15 cellular contexts compared by ENCODE assay signal in genomic region chr12:1994429-1995143, GRCh38. TPM values are rescaled to one million over a fixed set of nuclear protein-coding genes. Genes with fewer than 3 reads are reported as not detected.
DNase-seq lines count a peak whose midpoint lies in the region; ATAC-seq and TF ChIP-seq lines count a peak whose summit lies in the region.
"Had no signal": no experiment of that assay in that cellular context is flagged by ENCODE, and none has a peak within 500 bp of the region (broad histone marks: within the 10 kb centered on the region; RNA-seq: fewer than 3 reads in every experiment).

No MANE protein-coding gene starts in this region.

- no peak overlapping the region for H3K4me3 Mint-ChIP-seq in CD4-positive, alpha-beta T cell
- H3K4me3 Mint-ChIP-seq in effector memory CD8-positive, alpha-beta T cell: peak overlapping the region; percentile 31 to 56
- H3K4me3 Mint-ChIP-seq: stimulated activated memory B cell treated with anti-CD40 and anti-IgM and Interleukin-4, amounts not matched to agents 10 μg/mL and 1 μg/mL and 100 μg/mL, for 72 hours had no signal

- no peak overlapping the region for H2AFZ ChIP-seq in Loucy (ENCODE audit: low read length)
- no peak overlapping the region for H2AFZ ChIP-seq in neural cell (ENCODE audit: low read depth, low read length)

- H3K9me2 ChIP-seq in Loucy (replicated peaks; ENCODE audit: low read depth, low read length) (no peaks in the 10 kb centered on the region), neural cell (ENCODE audit: insufficient read depth, low read length) (no peaks in the 10 kb centered on the region)

- H3K4me3 ChIP-seq in Loucy (ENCODE audit: low read length, poor library complexity, severe bottlenecking) (no peak overlapping the region), neural cell (ENCODE audit: low read length) (no peak overlapping the region)
- H3K4me3 ChIP-seq: body of pancreas had no signal

- no peaks in the 10 kb centered on the region for H3K4me1 ChIP-seq in Loucy (ENCODE audit: insufficient read depth, low read length, poor library complexity, severe bottlenecking)
- H3K4me1 ChIP-seq: BE2C, body of pancreas had no signal

- no peak overlapping the region for H3K27ac ChIP-seq in CD4-positive, alpha-beta T cell (ENCODE audit: low read depth, low read length)
- no peak overlapping the region for H3K27ac ChIP-seq in neural cell (ENCODE audit: low read length)
- H3K27ac ChIP-seq: body of pancreas had no signal

- H3K9me3 ChIP-seq in CD4-positive, alpha-beta T cell (ENCODE audit: control insufficient read depth, low read length): no peaks in the 10 kb centered on the region
- H3K9me3 ChIP-seq in Loucy (ENCODE audit: insufficient read depth, low read depth, low read length): no peaks in the 10 kb centered on the region
- H3K9me3 ChIP-seq in neural cell (ENCODE audit: low read length): no peaks in the 10 kb centered on the region
- H3K9me3 ChIP-seq: BE2C, body of pancreas had no signal

- POLR2A ChIA-PET in CD4-positive, alpha-beta T cell (lab: Charles Lee): interaction anchor here (0.6 to 1.4 kb wide), 4 partner anchors 10 to 304 kb away, joined by 3 to 7 read pairs (median 4); partner anchors contain the start of gene DCP1B

- no peaks in the 10 kb centered on the region for H3K27me3 Mint-ChIP-seq in CD4-positive, alpha-beta T cell
- H3K27me3 Mint-ChIP-seq in effector memory CD8-positive, alpha-beta T cell: no peaks in the 10 kb centered on the region
- H3K27me3 Mint-ChIP-seq: stimulated activated memory B cell treated with anti-CD40 and anti-IgM and Interleukin-4, amounts not matched to agents 10 μg/mL and 1 μg/mL and 100 μg/mL, for 72 hours had no signal

- H3K79me2 ChIP-seq in Loucy (ENCODE audit: insufficient read depth, low read length) (no peaks in the 10 kb centered on the region), neural cell (replicated peaks; ENCODE audit: insufficient read depth, low read length) (peaks cover under 1% of the 10 kb centered on the region)

- H3K4me1 Mint-ChIP-seq in CD4-positive, alpha-beta T cell (ENCODE audit: low read depth): peaks cover 53% of the 10 kb centered on the region
- H3K4me1 Mint-ChIP-seq in effector memory CD8-positive, alpha-beta T cell (ENCODE audit: low read depth in 2 of 2): peaks cover 15 to 41% of the 10 kb centered on the region in 2 donors

- H3K36me3 Mint-ChIP-seq in CD4-positive, alpha-beta T cell (ENCODE audit: low read depth): peaks cover 82% of the 10 kb centered on the region
- H3K36me3 Mint-ChIP-seq in effector memory CD8-positive, alpha-beta T cell (ENCODE audit: insufficient read depth): peaks cover 31% of the 10 kb centered on the region

- H3F3A ChIP-seq in Loucy (ENCODE audit: low read depth): no peaks in the 10 kb centered on the region
- no peaks in the 10 kb centered on the region for H3F3A ChIP-seq in neural cell (ENCODE audit: insufficient read depth, low read length, poor library complexity, severe bottlenecking)

- no peak for DNase-seq in CD4-positive, alpha-beta T cell
- no peak for DNase-seq in effector memory CD8-positive, alpha-beta T cell
- DNase-seq in stimulated activated CD8-positive, alpha-beta memory T cell treated with anti-CD3 and anti-CD28 coated beads, Interleukin-4, amount 100 ng/mL, for 48 hours: no peak
- DNase-seq in NCI-H146 treated with DMSO at 0.1 percent for 48 hours (lab: John Stamatoyannopoulos, UW; ENCODE audit: unreplicated experiment) (no peak), glomerular visceral epithelial cell (ENCODE audit: extremely low spot score) (no peak)
- DNase-seq: activated effector memory CD4-positive, alpha-beta T cell treated with Interleukin-2 at 50 U/mL for 16 hours; BE2C; body of pancreas; head of caudate nucleus; left ventricle myocardium superior; stimulated activated CD4-positive, alpha-beta T cell treated with anti-CD3 and anti-CD28 coated beads, Interleukin-2, amount 100 ng/mL, for 24 hours had no signal

- intact Hi-C loops in CD4-positive, alpha-beta T cell (cut with DNase I, micrococcal nuclease): no loop called here

- peak overlapping the region; percentile 86 for H3K27ac Mint-ChIP-seq in CD4-positive, alpha-beta T cell
- peak overlapping the region; percentile 93 to 97 for H3K27ac Mint-ChIP-seq in effector memory CD8-positive, alpha-beta T cell

- H3K4me2 ChIP-seq in Loucy (ENCODE audit: low read depth, low read length, poor library complexity, severe bottlenecking) (no peak overlapping the region), neural cell (ENCODE audit: low read length) (no peak overlapping the region)

- CTCF ChIA-PET in CD4-positive, alpha-beta T cell (lab: Charles Lee): interaction anchor here (1.2 to 1.5 kb wide), 2 partner anchors 40 to 54 kb away, joined by 3 to 6 read pairs; no protein-coding TSS in a partner anchor

- TF ChIP-seq EP300 in neural cell (conservative IDR thresholded peaks at IDR 0.05; ENCODE audit: poor library complexity, severe bottlenecking): no peak

- peak; percentile 58 for TF ChIP-seq RAD21 in neural cell (conservative IDR thresholded peaks at IDR 0.05)

- ATAC-seq in CD4-positive, alpha-beta T cell (ENCODE audit: poor library complexity): no peak
- peak; percentile 26 for ATAC-seq in effector memory CD8-positive, alpha-beta T cell (replicated peaks)
- no peak for ATAC-seq in HG03378 (IDR thresholded peaks at IDR 0.05; ENCODE audit: unreplicated experiment)
- ATAC-seq: body of pancreas had no signal

- H3K9ac ChIP-seq in Loucy (ENCODE audit: low read depth, low read length, poor library complexity, severe bottlenecking) (no peak overlapping the region), neural cell (ENCODE audit: low read length) (no peak overlapping the region)

- H3K9me3 Mint-ChIP-seq in CD4-positive, alpha-beta T cell: no peaks in the 10 kb centered on the region
- no peaks in the 10 kb centered on the region for H3K9me3 Mint-ChIP-seq in effector memory CD8-positive, alpha-beta T cell
- H3K9me3 Mint-ChIP-seq: stimulated activated memory B cell treated with anti-CD40 and anti-IgM and Interleukin-4, amounts not matched to agents 10 μg/mL and 1 μg/mL and 100 μg/mL, for 72 hours had no signal

- peak; percentile 2 for TF ChIP-seq CTCF in CD4-positive, alpha-beta T cell (IDR thresholded peaks at IDR 0.05)
- TF ChIP-seq CTCF in Loucy (conservative IDR thresholded peaks at IDR 0.05; ENCODE audit: low read length): peak; percentile 15; the same call in 1 of the 2 replicates
- peak; percentile 50 for TF ChIP-seq CTCF in neural cell (IDR thresholded peaks at IDR 0.05; ENCODE audit: poor library complexity, severe bottlenecking)

- no peaks in the 10 kb centered on the region for H3K36me3 ChIP-seq in Loucy (ENCODE audit: insufficient read depth, low read length)
- H3K36me3 ChIP-seq in neural cell (ENCODE audit: insufficient read depth, low read length): peaks cover 6% of the 10 kb centered on the region

- no peaks in the 10 kb centered on the region for H3K27me3 ChIP-seq in CD4-positive, alpha-beta T cell (ENCODE audit: control insufficient read depth, insufficient read depth, low read length)
- no peaks in the 10 kb centered on the region for H3K27me3 ChIP-seq in Loucy (ENCODE audit: insufficient read depth, low read length, poor library complexity, severe bottlenecking)
- no peaks in the 10 kb centered on the region for H3K27me3 ChIP-seq in neural cell (ENCODE audit: insufficient read depth, low read depth, low read length)
- H3K27me3 ChIP-seq: BE2C, body of pancreas had no signal

- H4K20me1 ChIP-seq in Loucy (ENCODE audit: insufficient read depth, low read length, poor library complexity, severe bottlenecking) (no peaks in the 10 kb centered on the region), neural cell (ENCODE audit: insufficient read depth) (no peaks in the 10 kb centered on the region)

TF ChIP-seq in neural cell, 6 proteins besides CTCF, POLR2A, EP300 and RAD21:
- TF ChIP-seq SMC3 (conservative IDR thresholded peaks at IDR 0.05; ENCODE audit: poor library complexity): peak; percentile 54
- TF ChIP-seq POLR2AphosphoS5 (IDR thresholded peaks at IDR 0.05): no peak

RNA-seq across cellular contexts. Expression of gene DCP1B, which starts 9.7 kb away (rescaled TPM):
- 1 to 10 TPM; 4.3 to 4.6 TPM for total RNA-seq in CD4-positive, alpha-beta T cell
- 12.5 and 14.1 TPM in 2 replicates for polyA plus RNA-seq in neural cell
- 16.8 and 17.9 TPM in 2 replicates for polyA minus RNA-seq in neural cell

RNA-seq across cellular contexts. Expression of gene CACNA1C, which starts 58.2 kb away (rescaled TPM):
- under 1 TPM; 0.05 to 0.08 TPM for total RNA-seq in CD4-positive, alpha-beta T cell
- 9.7 and 10.0 TPM in 2 replicates for polyA plus RNA-seq in neural cell
- polyA minus RNA-seq in neural cell: 39.4 and 44.7 TPM in 2 replicates
